In the genomic region with DNA sequence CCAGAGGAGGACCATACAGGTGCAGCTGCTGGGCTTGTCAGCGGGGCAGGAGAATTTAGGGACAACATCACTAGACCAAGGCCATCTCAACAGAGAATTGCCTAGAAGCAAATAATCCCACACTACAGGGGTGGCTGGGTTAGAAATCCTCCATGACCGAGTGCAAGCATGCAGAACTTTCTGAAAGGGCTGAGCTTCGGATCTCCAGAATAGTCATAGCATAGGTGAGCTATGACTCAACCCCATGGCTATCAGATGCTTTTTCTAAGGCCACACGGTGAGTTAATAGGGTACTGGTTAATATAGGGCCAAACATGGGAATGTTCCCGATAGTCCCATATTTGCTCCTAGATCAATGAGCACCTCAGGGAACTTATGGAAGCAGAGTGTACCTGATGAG, we compare ENCODE assay signal across 17 cellular contexts. TPM values are rescaled to one million over a fixed set of nuclear protein-coding genes. Genes with fewer than 3 reads are reported as not detected.
DNase-seq lines count a peak whose midpoint lies in the region; ATAC-seq lines count a peak whose summit lies in the region.
"Had no signal": no experiment of that assay in that cellular context is flagged by ENCODE, and none has a peak within 500 bp of the region (broad histone marks: within the 10 kb centered on the region; RNA-seq: fewer than 3 reads in every experiment).

No MANE protein-coding gene starts in this region.

- ATAC-seq in GM18861 (IDR thresholded peaks at IDR 0.05; ENCODE audit: unreplicated experiment) (peak; percentile 68), HG02759 (IDR thresholded peaks at IDR 0.05; ENCODE audit: unreplicated experiment) (peak; percentile 75), HG03565 (IDR thresholded peaks at IDR 0.05; ENCODE audit: unreplicated experiment) (peak; percentile 75)
- ATAC-seq: naive thymus-derived CD4-positive, alpha-beta T cell had no signal

- DNase-seq in kidney glomerular epithelial cell (lab: John Stamatoyannopoulos, UW) (peak; percentile 78), dermis blood vessel endothelial cell (no peak), NCI-H1092 (lab: John Stamatoyannopoulos, UW) (no peak)
- no peak for DNase-seq in stimulated activated CD4-positive, alpha-beta T cell treated with anti-CD3 and anti-CD28 coated beads, Interleukin-12 subunit alpha, Interleukin-12 subunit beta, amount 100 ng/mL, for 4 hours
- DNase-seq in activated naive CD4-positive, alpha-beta T cell (lab: John Stamatoyannopoulos, UW), result no peak
- DNase-seq: activated CD4-positive, alpha-beta T cell treated with anti-CD3 and anti-CD28 coated beads, Interleukin-2, amount 50 U/mL, for 1 hour; activated naive CD4-positive, alpha-beta T cell treated with Interleukin-2 at 50 U/mL for 16 hours; anterior cingulate cortex; DMS153; hippocampal formation; islet precursor cell; naive thymus-derived CD4-positive, alpha-beta T cell; NCI-H345; stimulated activated CD4-positive, alpha-beta T cell treated with anti-CD3 and anti-CD28 coated beads, Interleukin-4, amount 100 ng/mL, for 1 hour had no signal

RNA-seq across cellular contexts. Expression of a gene that starts 4.2 kb away (rescaled TPM):
- 20.8 and 24.1 TPM in 2 replicates for total RNA-seq in dermis blood vessel endothelial cell
- total RNA-seq: naive thymus-derived CD4-positive, alpha-beta T cell had no signal
